ENCODE assay signal across 24 cellular contexts in genomic region chr19:30783212-30783611, GRCh38.
"Had no signal": no experiment of that assay in that cellular context is flagged by ENCODE, and none has a peak within 500 bp of the region (broad histone marks: within the 10 kb centered on the region; RNA-seq: fewer than 3 reads in every experiment).

No MANE protein-coding gene starts in this region.

- H3K27ac ChIP-seq: ascending aorta, breast epithelium, cardiac muscle cell, colonic mucosa, epithelial cell of prostate, VCaP had no signal

- DNase-seq: activated CD4-positive, alpha-beta memory T cell treated with anti-CD3 and anti-CD28 coated beads for 36 hours; activated CD4-positive, alpha-beta T cell treated with anti-CD3 and anti-CD28 coated beads for 1 hour; activated CD4-positive, alpha-beta T cell treated with anti-CD3 and anti-CD28 coated beads for 48 hours; activated CD8-positive, alpha-beta T cell treated with anti-CD3 and anti-CD28 coated beads, Interleukin-2, amount 10 ng/mL, durations not matched to agents 7 days and 5 days; activated gamma-delta T cell; activated naive CD4-positive, alpha-beta T cell; activated naive CD4-positive, alpha-beta T cell treated with anti-CD3 and anti-CD28 coated beads, Interleukin-2, amount 10 ng/mL, durations not matched to agents 7 days and 5 days; activated naive CD8-positive, alpha-beta T cell treated with anti-CD3 and anti-CD28 coated beads, Interleukin-2, amount 10 ng/mL, durations not matched to agents 7 days and 5 days; activated T-cell treated with anti-CD3 and anti-CD28 coated beads for 4 hours; activated T-cell treated with anti-CD3 and anti-CD28 coated beads, Interleukin-2, amount 50 U/mL, for 24 hours; activated T-cell treated with anti-CD3 and anti-CD28 coated beads, Interleukin-2, amount 50 U/mL, for 72 hours; central memory CD4-positive, alpha-beta T cell; cerebellar nuclear complex; colonic mucosa; effector CD8-positive, alpha-beta T cell; foreskin fibroblast; T-helper 2 cell had no signal

- H3K9me3 ChIP-seq: ascending aorta, breast epithelium, colonic mucosa had no signal

- H3K27me3 ChIP-seq: ascending aorta, breast epithelium, colonic mucosa had no signal

- H3K4me3 ChIP-seq: ascending aorta, breast epithelium, cardiac muscle cell, colonic mucosa had no signal

- H3K36me3 ChIP-seq: ascending aorta, breast epithelium, cardiac muscle cell, colonic mucosa had no signal

- H3K4me1 ChIP-seq: ascending aorta, breast epithelium, colonic mucosa had no signal

- ATAC-seq: activated CD8-positive, alpha-beta T cell treated with anti-CD3 and anti-CD28 coated beads, Interleukin-2, amount 10 ng/mL, durations not matched to agents 7 days and 5 days; activated naive CD4-positive, alpha-beta T cell treated with anti-CD3 and anti-CD28 coated beads, Interleukin-2, amount 50 U/mL, for 72 hours; activated T-cell treated with anti-CD3 and anti-CD28 coated beads, Interleukin-2, amount 50 U/mL, for 72 hours; WTC11 had no signal
